Comparison of ENCODE assay signal across 27 cellular contexts in the genomic region with DNA sequence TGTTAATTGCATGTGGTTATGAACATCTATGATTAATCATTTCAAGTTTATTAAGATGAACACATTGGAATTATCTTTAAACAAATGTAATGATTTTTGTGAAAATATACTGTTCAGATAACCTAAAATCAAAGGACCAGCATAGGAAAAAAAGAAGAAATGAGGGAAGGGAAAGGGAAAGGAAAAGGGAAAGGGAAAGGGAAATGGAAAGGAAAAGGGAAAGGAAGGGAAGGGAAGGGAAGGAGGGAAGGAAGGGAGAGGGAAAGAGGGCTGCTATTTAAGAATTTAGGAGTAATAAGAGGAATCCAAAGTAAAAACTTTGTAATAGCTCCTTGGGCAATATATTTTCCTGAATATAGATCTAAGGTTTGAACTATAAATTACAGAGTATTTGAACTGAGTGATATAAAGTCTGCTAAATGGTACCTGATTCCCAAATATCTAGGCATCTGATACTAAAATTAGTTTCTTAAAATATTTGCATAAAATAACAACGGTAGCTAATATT.
"Had no signal": no experiment of that assay in that cellular context is flagged by ENCODE, and none has a peak within 500 bp of the region (broad histone marks: within the 10 kb centered on the region; RNA-seq: fewer than 3 reads in every experiment).

No MANE protein-coding gene starts in this region.

- H3K9me3 ChIP-seq: suprapubic skin, testis, thoracic aorta, thyroid gland, tibial artery, tibial nerve, transverse colon, upper lobe of left lung, upper lobe of right lung, uterus, vagina had no signal

- H3K4me1 ChIP-seq: stomach, suprapubic skin, testis, thyroid gland, tibial artery, tibial nerve, transverse colon, upper lobe of left lung, upper lobe of right lung, uterus, vagina had no signal

- FAIRE-seq: urothelium cell line had no signal

- H3K4me3 ChIP-seq: stomach, suprapubic skin, testis, thoracic aorta, thyroid gland, tibial artery, tibial nerve, transverse colon, upper lobe of left lung, upper lobe of right lung, uterus, vagina had no signal

- DNase-seq: stimulated activated CD4-positive, alpha-beta T cell treated with anti-CD3 and anti-CD28 coated beads, Interleukin-2, amount 100 ng/mL, for 48 hours; stimulated activated CD4-positive, alpha-beta T cell treated with anti-CD3 and anti-CD28 coated beads, Interleukin-4, amount 100 ng/mL, for 1 hour; stimulated activated CD4-positive, alpha-beta T cell treated with anti-CD3 and anti-CD28 coated beads, Interleukin-4, amount 100 ng/mL, for 24 hours; stimulated activated CD4-positive, alpha-beta T cell treated with anti-CD3 and anti-CD28 coated beads, Interleukin-4, amount 100 ng/mL, for 4 hours; stimulated activated CD8-positive, alpha-beta memory T cell treated with anti-CD3 and anti-CD28 coated beads, Interleukin-4, amount 100 ng/mL, for 48 hours; stimulated activated naive B cell treated with anti-CD40 and anti-IgM and Interleukin-4, amounts not matched to agents 10 μg/mL and 1 μg/mL and 100 μg/mL, for 72 hours; stimulated activated naive CD4-positive, alpha-beta T cell; stimulated activated naive CD4-positive, alpha-beta T cell treated with Interleukin-2 at 50 U/mL for 16 hours; stimulated activated naive CD8-positive, alpha-beta T cell treated with anti-CD3 and anti-CD28 coated beads, Interleukin-15, amount 100 ng/mL, for 72 hours; stimulated activated naive CD8-positive, alpha-beta T cell treated with anti-CD3 and anti-CD28 coated beads, Interleukin-15, Interleukin-2, amounts not matched to agents 100 U/mL and 50 U/mL, for 24 hours; stomach; substantia nigra; testis; thyroid gland; tibial artery; transverse colon; trophoblast cell; upper lobe of left lung; upper lobe of right lung; uterus had no signal

- H3K27me3 ChIP-seq: stomach, suprapubic skin, testis, thyroid gland, tibial artery, tibial nerve, transverse colon, upper lobe of left lung, upper lobe of right lung, uterus, vagina had no signal

- H3K36me3 ChIP-seq: stomach, suprapubic skin, thoracic aorta, thyroid gland, tibial artery, tibial nerve, transverse colon, upper lobe of left lung, upper lobe of right lung, uterus, vagina had no signal

- H3K27ac ChIP-seq: stomach, suprapubic skin, testis, thoracic aorta, thyroid gland, tibial artery, tibial nerve, transverse colon, upper lobe of left lung, upper lobe of right lung, uterus, vagina had no signal

- ATAC-seq: stimulated activated effector memory CD8-positive, alpha-beta T cell treated with anti-CD3 and anti-CD28 coated beads, Interleukin-12 subunit alpha, Interleukin-12 subunit beta, amount 100 ng/mL, for 72 hours; stimulated activated memory B cell treated with anti-CD40 and anti-IgM and Interleukin-4, amounts not matched to agents 10 μg/mL and 1 μg/mL and 100 μg/mL, for 72 hours; stimulated activated naive B cell treated with anti-CD40 and anti-IgM and Interleukin-4, amounts not matched to agents 10 μg/mL and 1 μg/mL and 100 μg/mL, for 72 hours; stimulated activated naive CD8-positive, alpha-beta T cell treated with anti-CD3 and anti-CD28 coated beads, Interleukin-15, amount 100 ng/mL, for 72 hours; stimulated activated naive CD8-positive, alpha-beta T cell treated with anti-CD3 and anti-CD28 coated beads, Interleukin-15, Interleukin-2, amounts not matched to agents 100 U/mL and 50 U/mL, for 24 hours; upper lobe of right lung had no signal
